ENCODE assay signal across 8 cellular contexts in genomic region chr1:35192853-35193664, GRCh38. TPM values are rescaled to one million over a fixed set of nuclear protein-coding genes. Genes with fewer than 3 reads are reported as not detected.
DNase-seq lines count a peak whose midpoint lies in the region; ATAC-seq and TF ChIP-seq lines count a peak whose summit lies in the region.

TSS of gene SFPQ (minus strand) at chr1:35193145. CDS start at chr1:35193049, 96 bp downstream.

- intact Hi-C loops in CD14-positive monocyte (cut with micrococcal nuclease), result loop anchor here (5.0 to 10.0 kb wide), 5 partner anchors 72 to 364 kb away; partner anchors contain the start of genes KIAA0319L (in 2 of the 2), NCDN (in 2 of the 2), ZMYM4 (in 1 of the 2) and ZMYM6 (in 1 of the 2)
- intact Hi-C loops in left lung (cut with DNase I), result no loop called here

- H3K27ac ChIP-seq in left lung, result peak within 1 kb of the TSS; percentile 96 to 99

- peaks cover 0 to 7% (median 0%) of the 10 kb centered on the region in 7 donors for H3K9me3 Mint-ChIP-seq in CD14-positive monocyte

- TF ChIP-seq CTCF in CD14-positive monocyte (IDR thresholded peaks at IDR 0.05) (no peak), left lung (IDR thresholded peaks at IDR 0.05) (no peak)

- peaks cover 33 to 38% of the 10 kb centered on the region in 2 donors for H3K36me3 Mint-ChIP-seq in CD14-positive monocyte

- peak; percentile 91 for ATAC-seq in GM19395 (IDR thresholded peaks at IDR 0.05; ENCODE audit: unreplicated experiment)
- ATAC-seq in HG03565 (IDR thresholded peaks at IDR 0.05; ENCODE audit: unreplicated experiment), result peak; percentile 82
- peak; percentile 97 for ATAC-seq in left lung

- H3K9me3 ChIP-seq in left lung, result no peaks in the 10 kb centered on the region

- peaks cover 2 to 4% (median 4%) of the 10 kb centered on the region in 3 donors for H3K27me3 Mint-ChIP-seq in CD14-positive monocyte (ENCODE audit: low read depth in 3 of 3)

- peak within 1 kb of the TSS; percentile 93 to 100 (median 98) for H3K27ac Mint-ChIP-seq in CD14-positive monocyte

- peaks cover 0 to 34% of the 10 kb centered on the region in 2 donors for H3K36me3 ChIP-seq in left lung

- H3K4me1 Mint-ChIP-seq in CD14-positive monocyte, result peaks cover 46% of the 10 kb centered on the region

- peak within 1 kb of the TSS; percentile 99 to 100 for H3K4me3 ChIP-seq in left lung

- peaks cover 11 to 50% of the 10 kb centered on the region in 2 donors for H3K4me1 ChIP-seq in left lung

- no peaks in the 10 kb centered on the region for H3K27me3 ChIP-seq in left lung

- DNase-seq in CD14-positive monocyte (ENCODE audit: low spot score) (peak; percentile 96), NCI-H774 (lab: John Stamatoyannopoulos, UW) (peak; percentile 100), dermis blood vessel endothelial cell (peak; percentile 99), left lung (peak; percentile 91 to 97)
- DNase-seq in activated CD4-positive, alpha-beta T cell treated with anti-CD3 and anti-CD28 coated beads, Interleukin-2, amount 50 U/mL, for 4 hours, result peak; percentile 95 to 97
- peak; percentile 97 to 98 for DNase-seq in stimulated activated CD4-positive, alpha-beta T cell treated with anti-CD3 and anti-CD28 coated beads, Interleukin-2, amount 100 ng/mL, for 48 hours

- H3K4me3 Mint-ChIP-seq in CD14-positive monocyte, result peak within 1 kb of the TSS; percentile 95 to 98

RNA-seq across cellular contexts. Expression of gene SFPQ, which starts in this region (rescaled TPM):
- polyA plus RNA-seq in CD14-positive monocyte, result 10 to 100 TPM; 80.8 to 89.2 TPM
- total RNA-seq in dermis blood vessel endothelial cell, result 276 and 355 TPM in 2 replicates
- total RNA-seq in left lung, result 100 to 1,000 TPM; 138 to 161 TPM

Comparison
In these comparisons a context has a peak if more than half of its experiments do, and no peak if none do; other contexts are left out.
1. Peak in every context shown above with its lines: DNase-seq, ATAC-seq, H3K4me3 ChIP-seq and H3K27ac ChIP-seq.
2. intact Hi-C loops: an anchor here in CD14-positive monocyte (5.0 to 10.0 kb wide); none called in left lung.